ENCODE assay signal across 25 cellular contexts in genomic region chr2:209787416-209787815, GRCh38. TPM values are rescaled to one million over a fixed set of nuclear protein-coding genes. Genes with fewer than 3 reads are reported as not detected.
"Had no signal": no experiment of that assay in that cellular context is flagged by ENCODE, and none has a peak within 500 bp of the region (broad histone marks: within the 10 kb centered on the region; RNA-seq: fewer than 3 reads in every experiment).

No MANE protein-coding gene starts in this region.

- H3K9me3 ChIP-seq: esophagus muscularis mucosa, gastroesophageal sphincter, heart left ventricle, left lung, lower lobe of right lung, mucosa of descending colon had no signal

- H2AFZ ChIP-seq: hepatocyte had no signal

- H3K4me2 ChIP-seq: hepatocyte had no signal

- DNase-seq: dermis blood vessel endothelial cell; dorsolateral prefrontal cortex; effector CD4-positive, alpha-beta T cell; effector memory CD4-positive, alpha-beta T cell; foreskin keratinocyte; heart left ventricle; left cardiac atrium; left lung; left ventricle myocardium superior; lower lobe of right lung; mesenchymal stem cell; mucosa of descending colon; naive B cell; naive thymus-derived CD8-positive, alpha-beta T cell had no signal

- H3K4me3 ChIP-seq: coronary artery, dorsolateral prefrontal cortex, esophagus muscularis mucosa, gastroesophageal sphincter, heart left ventricle, hepatocyte, left lung, lower lobe of right lung, mucosa of descending colon had no signal

- H3K79me2 ChIP-seq: hepatocyte had no signal

- H3K36me3 ChIP-seq: esophagus muscularis mucosa, gastroesophageal sphincter, heart left ventricle, left lung, lower lobe of right lung had no signal

- H3K27ac ChIP-seq: coronary artery, dorsolateral prefrontal cortex, esophagus muscularis mucosa, foreskin keratinocyte, gastroesophageal sphincter, heart left ventricle, hepatocyte, left lung, lower lobe of right lung had no signal

- H3K27me3 ChIP-seq: esophagus muscularis mucosa, gastroesophageal sphincter, heart left ventricle, hepatocyte, left lung had no signal

RNA-seq across cellular contexts. Expression of gene UNC80, which starts 15.8 kb away (rescaled TPM):
- total RNA-seq: endothelial cell of umbilical vein; epithelial cell of proximal tubule; fibroblast of villous mesenchyme; kidney epithelial cell; left ventricle myocardium superior; lower lobe of right lung; mesenteric fat pad; myocyte; naive thymus-derived CD8-positive, alpha-beta T cell had no signal
- polyA plus RNA-seq: endothelial cell of umbilical vein; fibroblast of lung; foreskin keratinocyte; naive thymus-derived CD8-positive, alpha-beta T cell had no signal
